ENCODE assay signal across 8 cellular contexts in the genomic region with DNA sequence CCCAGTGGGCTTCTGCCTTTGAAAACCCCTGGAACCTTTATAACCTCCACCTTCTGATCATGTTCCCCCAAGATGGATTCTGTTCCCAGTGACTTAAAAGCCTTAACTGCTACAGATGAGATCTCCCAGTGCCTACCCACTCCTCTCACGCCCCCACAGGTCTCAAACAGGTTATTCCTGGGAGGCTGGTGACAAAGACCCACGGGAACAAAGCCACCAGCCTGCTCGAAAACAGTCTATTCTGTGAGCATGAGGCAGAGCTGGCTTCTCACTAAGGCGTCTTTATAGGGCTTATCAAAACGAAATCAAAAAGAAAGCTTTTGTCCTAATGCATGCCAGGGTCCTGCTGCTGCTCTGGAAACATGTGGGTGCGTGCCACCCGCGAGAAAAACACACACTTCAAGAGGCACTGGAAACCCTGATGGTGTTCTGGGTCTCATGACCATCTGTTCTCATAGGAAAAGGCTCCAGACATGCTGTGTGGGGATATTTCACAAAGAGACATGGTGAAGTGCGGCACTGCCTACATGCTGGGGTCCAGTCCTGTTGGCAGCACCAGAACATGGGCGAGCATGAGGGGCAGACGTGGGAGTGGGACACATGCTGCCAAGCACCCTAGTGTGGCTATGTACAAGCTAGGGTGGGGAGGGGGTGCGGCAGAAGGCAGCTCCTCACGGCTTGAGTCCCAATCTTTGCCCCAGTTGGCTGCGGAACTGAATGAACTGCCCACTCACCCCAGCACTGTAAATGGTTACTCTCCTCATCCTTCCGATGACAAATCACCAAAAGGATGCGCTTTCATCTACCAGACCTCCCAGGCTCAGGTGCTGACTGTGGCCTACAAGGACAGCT. TPM values are rescaled to one million over a fixed set of nuclear protein-coding genes. Genes with fewer than 3 reads are reported as not detected.
DNase-seq lines count a peak whose midpoint lies in the region; ATAC-seq lines count a peak whose summit lies in the region.

No MANE protein-coding gene starts in this region.

- peaks cover 67% of the 10 kb centered on the region for H3K4me1 Mint-ChIP-seq in activated T-helper 1 cell treated with anti-CD3 and anti-CD28 coated beads, Interleukin-12 subunit alpha, Interleukin-12 subunit beta, Interleukin-2, Interleukin-4 antibody, amounts not matched to agents 30 ng/mL and 10 ng/mL and 1 ng/mL, durations not matched to agents 14 hours and 24 hours and 36 hours (ENCODE audit: low read depth)
- peaks cover 75% of the 10 kb centered on the region for H3K4me1 Mint-ChIP-seq in stimulated activated naive CD8-positive, alpha-beta T cell treated with anti-CD3 and anti-CD28 coated beads, Interleukin-15, amount 100 ng/mL, for 72 hours

- peak overlapping the region; percentile 90 for H3K4me3 Mint-ChIP-seq in activated T-helper 1 cell treated with anti-CD3 and anti-CD28 coated beads, Interleukin-12 subunit alpha, Interleukin-12 subunit beta, Interleukin-2, Interleukin-4 antibody, amounts not matched to agents 30 ng/mL and 10 ng/mL and 1 ng/mL, durations not matched to agents 14 hours and 24 hours and 36 hours
- peak overlapping the region; percentile 80 to 84 for H3K4me3 Mint-ChIP-seq in stimulated activated naive CD8-positive, alpha-beta T cell treated with anti-CD3 and anti-CD28 coated beads, Interleukin-15, amount 100 ng/mL, for 72 hours

- peak overlapping the region; percentile 91 for H3K27ac Mint-ChIP-seq in activated T-helper 1 cell treated with anti-CD3 and anti-CD28 coated beads, Interleukin-12 subunit alpha, Interleukin-12 subunit beta, Interleukin-2, Interleukin-4 antibody, amounts not matched to agents 30 ng/mL and 10 ng/mL and 1 ng/mL, durations not matched to agents 14 hours and 24 hours and 36 hours
- peak overlapping the region; percentile 77 to 89 for H3K27ac Mint-ChIP-seq in stimulated activated naive CD8-positive, alpha-beta T cell treated with anti-CD3 and anti-CD28 coated beads, Interleukin-15, amount 100 ng/mL, for 72 hours

- H3K27me3 ChIP-seq in iPS-15b (ENCODE audit: control insufficient read depth, insufficient read depth, low read length): peaks cover 3% of the 10 kb centered on the region

- DNase-seq in NCI-H2171 treated with DMSO at 0.1 percent for 48 hours (lab: John Stamatoyannopoulos, UW): peak; percentile 52
- no peak for DNase-seq in NCI-H2171 (lab: John Stamatoyannopoulos, UW)
- no peak for DNase-seq in activated T-helper 1 cell treated with anti-CD3 and anti-CD28 coated beads, Interleukin-12 subunit alpha, Interleukin-12 subunit beta, Interleukin-2, Interleukin-4 antibody, amounts not matched to agents 30 ng/mL and 10 ng/mL and 1 ng/mL, durations not matched to agents 14 hours and 24 hours and 36 hours (ENCODE audit: low spot score)
- DNase-seq in stimulated activated naive CD8-positive, alpha-beta T cell treated with anti-CD3 and anti-CD28 coated beads, Interleukin-15, amount 100 ng/mL, for 72 hours: no peak
- DNase-seq in NCI-H510A (lab: John Stamatoyannopoulos, UW): no peak
- DNase-seq in NCI-H748 treated with DMSO at 0.1 percent for 48 hours (lab: John Stamatoyannopoulos, UW): no peak
- no peak for DNase-seq in stimulated activated naive CD4-positive, alpha-beta T cell treated with Interleukin-2 at 50 U/mL for 16 hours (lab: John Stamatoyannopoulos, UW)

- peaks cover 10% of the 10 kb centered on the region for H3K27me3 Mint-ChIP-seq in activated T-helper 1 cell treated with anti-CD3 and anti-CD28 coated beads, Interleukin-12 subunit alpha, Interleukin-12 subunit beta, Interleukin-2, Interleukin-4 antibody, amounts not matched to agents 30 ng/mL and 10 ng/mL and 1 ng/mL, durations not matched to agents 14 hours and 24 hours and 36 hours (ENCODE audit: insufficient read depth)
- no peaks in the 10 kb centered on the region for H3K27me3 Mint-ChIP-seq in stimulated activated naive CD8-positive, alpha-beta T cell treated with anti-CD3 and anti-CD28 coated beads, Interleukin-15, amount 100 ng/mL, for 72 hours

- H3K4me3 ChIP-seq in iPS-15b (ENCODE audit: low read depth, low read length): peak overlapping the region; percentile 85

- H3K4me1 ChIP-seq in iPS-15b (ENCODE audit: control insufficient read depth, insufficient read depth, low read length): peaks cover 13% of the 10 kb centered on the region

- H3K9me3 Mint-ChIP-seq in activated T-helper 1 cell treated with anti-CD3 and anti-CD28 coated beads, Interleukin-12 subunit alpha, Interleukin-12 subunit beta, Interleukin-2, Interleukin-4 antibody, amounts not matched to agents 30 ng/mL and 10 ng/mL and 1 ng/mL, durations not matched to agents 14 hours and 24 hours and 36 hours: no peaks in the 10 kb centered on the region
- H3K9me3 Mint-ChIP-seq in stimulated activated naive CD8-positive, alpha-beta T cell treated with anti-CD3 and anti-CD28 coated beads, Interleukin-15, amount 100 ng/mL, for 72 hours: no peaks in the 10 kb centered on the region

- H3K36me3 Mint-ChIP-seq in activated T-helper 1 cell treated with anti-CD3 and anti-CD28 coated beads, Interleukin-12 subunit alpha, Interleukin-12 subunit beta, Interleukin-2, Interleukin-4 antibody, amounts not matched to agents 30 ng/mL and 10 ng/mL and 1 ng/mL, durations not matched to agents 14 hours and 24 hours and 36 hours (ENCODE audit: low read depth): peaks cover 25% of the 10 kb centered on the region

- intact Hi-C loops in activated T-helper 1 cell treated with anti-CD3 and anti-CD28 coated beads, Interleukin-12 subunit alpha, Interleukin-12 subunit beta, Interleukin-2, Interleukin-4 antibody, amounts not matched to agents 30 ng/mL and 10 ng/mL and 1 ng/mL, durations not matched to agents 14 hours and 24 hours and 36 hours (cut with micrococcal nuclease): loop anchor here (1.0 kb wide), 1 partner anchor 27 kb away; no protein-coding TSS in a partner anchor

- peak overlapping the region; percentile 26 for H3K9ac ChIP-seq in iPS-15b (ENCODE audit: low read depth, low read length)

- ATAC-seq in stimulated activated naive CD8-positive, alpha-beta T cell treated with anti-CD3 and anti-CD28 coated beads, Interleukin-15, amount 100 ng/mL, for 72 hours: no peak

- no peaks in the 10 kb centered on the region for H3K9me3 ChIP-seq in iPS-15b (ENCODE audit: control insufficient read depth, insufficient read depth, low read length)

- H3K36me3 ChIP-seq in iPS-15b (ENCODE audit: control insufficient read depth, insufficient read depth, low read length): no peaks in the 10 kb centered on the region

RNA-seq across cellular contexts. Expression of gene FKBP1A, which starts 2.1 kb away (rescaled TPM):
- total RNA-seq in activated T-helper 1 cell treated with anti-CD3 and anti-CD28 coated beads, Interleukin-12 subunit alpha, Interleukin-12 subunit beta, Interleukin-2, Interleukin-4 antibody, amounts not matched to agents 30 ng/mL and 10 ng/mL and 1 ng/mL, durations not matched to agents 14 hours and 24 hours and 36 hours: 295 and 297 TPM in 2 replicates
